In genomic region chr1:21346304-21347071, GRCh38 we compare ENCODE assay signal across 9 cellular contexts. TPM values are rescaled to one million over a fixed set of nuclear protein-coding genes. Genes with fewer than 3 reads are reported as not detected.
DNase-seq lines count a peak whose midpoint lies in the region; ATAC-seq and TF ChIP-seq lines count a peak whose summit lies in the region.
"Had no signal": no experiment of that assay in that cellular context is flagged by ENCODE, and none has a peak within 500 bp of the region (broad histone marks: within the 10 kb centered on the region; RNA-seq: fewer than 3 reads in every experiment).

No MANE protein-coding gene starts in this region.

- H2AFZ ChIP-seq in KMS-11 (ENCODE audit: low read depth) (peak overlapping the region; percentile 93; the same call in 1 of the 2 replicates), neural cell (ENCODE audit: low read depth, low read length) (peak overlapping the region; percentile 85)

- no peaks in the 10 kb centered on the region for H3K36me3 Mint-ChIP-seq in T-helper 17 cell (ENCODE audit: low read depth)

- no peak overlapping the region for H3K27ac Mint-ChIP-seq in T-helper 17 cell

- H3K4me2 ChIP-seq in KMS-11 (peak overlapping the region; percentile 63), neural cell (ENCODE audit: low read length) (peak overlapping the region; percentile 46)

- no peaks in the 10 kb centered on the region for H3K79me2 ChIP-seq in KMS-11 (ENCODE audit: insufficient read depth, low read depth)
- peaks cover 9% of the 10 kb centered on the region for H3K79me2 ChIP-seq in neural cell (replicated peaks; ENCODE audit: insufficient read depth, low read length)

- H3K27me3 Mint-ChIP-seq in T-helper 17 cell = no peaks in the 10 kb centered on the region

- no peak for TF ChIP-seq RAD21 in neural cell (conservative IDR thresholded peaks at IDR 0.05)

- H3K27me3 ChIP-seq in BE2C (no peaks in the 10 kb centered on the region), KMS-11 (ENCODE audit: insufficient read depth, low read depth) (no peaks in the 10 kb centered on the region), neural cell (ENCODE audit: insufficient read depth, low read depth, low read length) (no peaks in the 10 kb centered on the region)
- H3K27me3 ChIP-seq in effector memory CD4-positive, alpha-beta T cell (replicated peaks; ENCODE audit: control insufficient read depth, insufficient read depth, low read length, poor library complexity, severe bottlenecking) = no peaks in the 10 kb centered on the region

- H3K4me1 ChIP-seq in BE2C (no peaks in the 10 kb centered on the region; the same call in 1 of the 2 replicates), KMS-11 (ENCODE audit: low read depth, poor library complexity, severe bottlenecking) (peaks cover 16% of the 10 kb centered on the region)
- peaks cover 19% of the 10 kb centered on the region for H3K4me1 ChIP-seq in effector memory CD4-positive, alpha-beta T cell (ENCODE audit: control insufficient read depth, insufficient read depth, low read length, poor library complexity, severe bottlenecking)

- ATAC-seq in GM19351 (IDR thresholded peaks at IDR 0.05; ENCODE audit: unreplicated experiment) = no peak
- no peak for ATAC-seq in T-helper 17 cell

- TF ChIP-seq CTCF in BE2C (IDR thresholded peaks at IDR 0.05; ENCODE audit: low read depth, low read length) = no peak
- no peak for TF ChIP-seq CTCF in KMS-11 (conservative IDR thresholded peaks at IDR 0.05; ENCODE audit: low read depth, low read length)
- no peak for TF ChIP-seq CTCF in neural cell (IDR thresholded peaks at IDR 0.05; ENCODE audit: poor library complexity, severe bottlenecking)

- TF ChIP-seq EP300 in neural cell (conservative IDR thresholded peaks at IDR 0.05; ENCODE audit: poor library complexity, severe bottlenecking) = no peak

- DNase-seq in BE2C = no peak
- DNase-seq in effector memory CD4-positive, alpha-beta T cell = no peak
- no peak for DNase-seq in 8988T
- DNase-seq in T-helper 17 cell = no peak
- DNase-seq in HPDE6-E6E7 (ENCODE audit: extremely low spot score) = no peak
- DNase-seq: left lung had no signal

- H3K4me3 Mint-ChIP-seq in T-helper 17 cell = no peak overlapping the region

- H3K9me3 ChIP-seq in BE2C (no peaks in the 10 kb centered on the region), neural cell (ENCODE audit: low read length) (no peaks in the 10 kb centered on the region), T-helper 17 cell (ENCODE audit: control insufficient read depth, low read length, poor library complexity, severe bottlenecking) (no peaks in the 10 kb centered on the region)
- no peaks in the 10 kb centered on the region for H3K9me3 ChIP-seq in effector memory CD4-positive, alpha-beta T cell (ENCODE audit: control insufficient read depth, low read length)
- H3K9me3 ChIP-seq: left lung had no signal

- no peaks in the 10 kb centered on the region for H3K36me3 ChIP-seq in BE2C
- no peaks in the 10 kb centered on the region for H3K36me3 ChIP-seq in KMS-11 (ENCODE audit: insufficient read depth)
- no peaks in the 10 kb centered on the region for H3K36me3 ChIP-seq in effector memory CD4-positive, alpha-beta T cell (ENCODE audit: control insufficient read depth, insufficient read depth, low read length)
- no peaks in the 10 kb centered on the region for H3K36me3 ChIP-seq in neural cell (ENCODE audit: insufficient read depth, low read length)
- H3K36me3 ChIP-seq: left lung had no signal

- no peaks in the 10 kb centered on the region for H3K9me2 ChIP-seq in neural cell (ENCODE audit: insufficient read depth, low read length)

- H3K4me1 Mint-ChIP-seq in T-helper 17 cell = peaks cover 26% of the 10 kb centered on the region

- peak overlapping the region; percentile 69 for H3K4me3 ChIP-seq in BE2C (ENCODE audit: low read depth, low read length)
- no peak overlapping the region for H3K4me3 ChIP-seq in KMS-11 (IDR thresholded peaks at IDR 0.05; ENCODE audit: insufficient read depth, low read depth, low read length)
- peak overlapping the region; percentile 80 for H3K4me3 ChIP-seq in effector memory CD4-positive, alpha-beta T cell (ENCODE audit: insufficient read depth, low read depth, low read length, poor library complexity, severe bottlenecking)
- H3K4me3 ChIP-seq in neural cell (ENCODE audit: low read length) = peak overlapping the region; percentile 81

- 0 out of 2 replicates have a peak overlapping the region, but pooled peaks have one; percentile 51 for H3K9ac ChIP-seq in KMS-11
- H3K9ac ChIP-seq in neural cell (ENCODE audit: low read length) = peak overlapping the region; percentile 78

- no peaks in the 10 kb centered on the region for H3F3A ChIP-seq in neural cell (ENCODE audit: insufficient read depth, low read length, poor library complexity, severe bottlenecking)

- no peak overlapping the region for H3K27ac ChIP-seq in KMS-11
- no peak overlapping the region for H3K27ac ChIP-seq in effector memory CD4-positive, alpha-beta T cell (ENCODE audit: insufficient read depth, low read length, poor library complexity, severe bottlenecking)
- H3K27ac ChIP-seq in neural cell (ENCODE audit: low read length) = peak overlapping the region; percentile 77

- H4K20me1 ChIP-seq in KMS-11 (ENCODE audit: insufficient read depth) (no peaks in the 10 kb centered on the region), neural cell (ENCODE audit: insufficient read depth) (no peaks in the 10 kb centered on the region)

TF ChIP-seq in neural cell, 6 proteins besides CTCF, POLR2A, EP300 and RAD21:
- no peak for TF ChIP-seq MXI1 (conservative IDR thresholded peaks at IDR 0.05; ENCODE audit: poor library complexity, severe bottlenecking)
- no peak for TF ChIP-seq REST (IDR thresholded peaks at IDR 0.05; ENCODE audit: borderline replicate concordance)
- no peak for TF ChIP-seq EZH2 (IDR thresholded peaks at IDR 0.05; ENCODE audit: borderline replicate concordance, insufficient read depth, low read length, poor library complexity, severe bottlenecking)
- no peak for TF ChIP-seq TAF1 (IDR thresholded peaks at IDR 0.05; ENCODE audit: low read depth)
- no peak for TF ChIP-seq POLR2AphosphoS5 (IDR thresholded peaks at IDR 0.05)
- no peak for TF ChIP-seq SMC3 (conservative IDR thresholded peaks at IDR 0.05; ENCODE audit: poor library complexity)
TF ChIP-seq in neural cell: peak in this region for 0.

RNA-seq across cellular contexts. Expression of gene ECE1, which starts 56.2 kb away (rescaled TPM):
- 52.5 TPM for polyA plus RNA-seq in BE2C (2012; ENCODE audit: insufficient read depth, insufficient read length, low read depth)
- 7.8 and 10.1 TPM in 2 replicates for polyA plus RNA-seq in neural cell
- 13.9 and 15.5 TPM in 2 replicates for polyA minus RNA-seq in neural cell
- total RNA-seq in T-helper 17 cell = 100 to 1,000 TPM; 116 to 117 TPM
